Comparison of ENCODE assay signal across 10 cellular contexts in the genomic region with DNA sequence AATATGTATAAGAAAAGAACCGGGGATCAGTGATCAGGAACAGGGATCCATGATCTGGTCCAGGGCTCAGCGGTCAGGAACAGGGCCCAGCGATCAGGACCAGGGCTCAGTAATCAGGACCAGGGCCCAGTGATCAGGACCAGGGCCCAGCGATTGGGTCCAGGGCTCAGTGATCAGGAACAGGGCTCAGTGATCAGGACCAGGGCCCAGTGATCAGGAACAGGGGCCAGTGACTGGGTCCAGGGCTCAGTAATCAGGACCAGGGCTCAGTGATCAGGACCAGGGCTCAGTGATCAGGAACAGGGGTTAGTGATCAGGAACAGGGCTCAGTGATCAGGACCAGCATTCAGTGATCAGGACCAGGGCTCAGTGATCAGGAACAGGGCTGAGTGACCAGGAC. TPM values are rescaled to one million over a fixed set of nuclear protein-coding genes. Genes with fewer than 3 reads are reported as not detected.
DNase-seq lines count a peak whose midpoint lies in the region; ATAC-seq and TF ChIP-seq lines count a peak whose summit lies in the region.
"Had no signal": no experiment of that assay in that cellular context is flagged by ENCODE, and none has a peak within 500 bp of the region (broad histone marks: within the 10 kb centered on the region; RNA-seq: fewer than 3 reads in every experiment).

No MANE protein-coding gene starts in this region.

- peak in 1 of 2 donors; percentile 32 for ATAC-seq in activated naive CD4-positive, alpha-beta T cell treated with anti-CD3 and anti-CD28 coated beads, Interleukin-2, amount 50 U/mL, for 72 hours
- no peak for ATAC-seq in activated B cell treated with CpG ODN at 0.5 μM for 24 hours (ENCODE audit: low read depth)
- peak; percentile 63 to 90 for ATAC-seq in upper lobe of left lung (ENCODE audit: low FRiP score in 2 of 2)

- no peak for TF ChIP-seq POLR2A in upper lobe of left lung (IDR thresholded peaks at IDR 0.05)

- CTCF ChIA-PET in activated naive CD4-positive, alpha-beta T cell treated with anti-CD3 and anti-CD28 coated beads, Interleukin-2, amount 10 ng/mL, durations not matched to agents 7 days and 5 days (lab: Charles Lee) = no interaction called here
- CTCF ChIA-PET in activated B cell treated with CpG ODN at 0.5 μM for 24 hours (lab: Charles Lee) = no interaction called here

- peak overlapping the region; percentile 17 to 97 for H3K27ac Mint-ChIP-seq in activated naive CD4-positive, alpha-beta T cell treated with anti-CD3 and anti-CD28 coated beads, Interleukin-2, amount 50 U/mL, for 72 hours
- no peak overlapping the region for H3K27ac Mint-ChIP-seq in activated naive CD4-positive, alpha-beta T cell treated with anti-CD3 and anti-CD28 coated beads, Interleukin-2, amount 10 ng/mL, durations not matched to agents 7 days and 5 days
- H3K27ac Mint-ChIP-seq in activated B cell treated with CpG ODN at 0.5 μM for 24 hours = peak overlapping the region; percentile 99
- no peak overlapping the region for H3K27ac Mint-ChIP-seq in T-helper 2 cell treated with Interferon-gamma antibody and Interleukin-4, amounts not matched to agents 5 μg/mL and 100 μg/mL, for 36 hours
- H3K27ac Mint-ChIP-seq: mesothelial cell of epicardium had no signal

- no peaks in the 10 kb centered on the region for H3K36me3 ChIP-seq in upper lobe of left lung

- no peaks in the 10 kb centered on the region for H3K36me3 Mint-ChIP-seq in activated naive CD4-positive, alpha-beta T cell treated with anti-CD3 and anti-CD28 coated beads, Interleukin-2, amount 50 U/mL, for 72 hours
- H3K36me3 Mint-ChIP-seq in activated naive CD4-positive, alpha-beta T cell treated with anti-CD3 and anti-CD28 coated beads, Interleukin-2, amount 10 ng/mL, durations not matched to agents 7 days and 5 days = no peaks in the 10 kb centered on the region
- H3K36me3 Mint-ChIP-seq in activated B cell treated with CpG ODN at 0.5 μM for 24 hours (ENCODE audit: low read depth) = no peaks in the 10 kb centered on the region
- H3K36me3 Mint-ChIP-seq in T-helper 2 cell treated with Interferon-gamma antibody and Interleukin-4, amounts not matched to agents 5 μg/mL and 100 μg/mL, for 36 hours (ENCODE audit: low read depth) = no peaks in the 10 kb centered on the region

- H3K4me3 ChIP-seq in iPS-18c (ENCODE audit: insufficient read depth, low read depth, low read length) = peak overlapping the region; percentile 40; the same call in 1 of the 2 replicates
- no peak overlapping the region for H3K4me3 ChIP-seq in upper lobe of left lung

- H3K4me3 Mint-ChIP-seq in activated naive CD4-positive, alpha-beta T cell treated with anti-CD3 and anti-CD28 coated beads, Interleukin-2, amount 10 ng/mL, durations not matched to agents 7 days and 5 days = no peak overlapping the region
- H3K4me3 Mint-ChIP-seq in activated B cell treated with CpG ODN at 0.5 μM for 24 hours = peak overlapping the region; percentile 26
- no peak overlapping the region for H3K4me3 Mint-ChIP-seq in T-helper 2 cell treated with Interferon-gamma antibody and Interleukin-4, amounts not matched to agents 5 μg/mL and 100 μg/mL, for 36 hours
- H3K4me3 Mint-ChIP-seq: mesothelial cell of epicardium had no signal

- peak in 1 of 2 donors; percentile 42 for DNase-seq in activated naive CD4-positive, alpha-beta T cell treated with anti-CD3 and anti-CD28 coated beads, Interleukin-2, amount 50 U/mL, for 72 hours (ENCODE audit: low spot score in 2 of 2)
- no peak for DNase-seq in activated naive CD4-positive, alpha-beta T cell treated with anti-CD3 and anti-CD28 coated beads, Interleukin-2, amount 10 ng/mL, durations not matched to agents 7 days and 5 days
- DNase-seq in activated B cell treated with CpG ODN at 0.5 μM for 24 hours (peak; percentile 14), upper lobe of left lung (peak in 1 of 2 donors; percentile 15), SKM-1 (lab: John Stamatoyannopoulos, UW; ENCODE audit: unreplicated experiment) (no peak), NCI-H1930 (lab: John Stamatoyannopoulos, UW) (no peak)
- DNase-seq in T-helper 2 cell treated with Interferon-gamma antibody and Interleukin-4, amounts not matched to agents 5 μg/mL and 100 μg/mL, for 36 hours (ENCODE audit: low spot score) = no peak
- DNase-seq: NCI-H510A had no signal

- no peaks in the 10 kb centered on the region for H3K4me1 ChIP-seq in upper lobe of left lung

- H3K9me3 Mint-ChIP-seq in activated naive CD4-positive, alpha-beta T cell treated with anti-CD3 and anti-CD28 coated beads, Interleukin-2, amount 50 U/mL, for 72 hours = peaks cover 0 to 5% of the 10 kb centered on the region in 2 donors
- H3K9me3 Mint-ChIP-seq in activated naive CD4-positive, alpha-beta T cell treated with anti-CD3 and anti-CD28 coated beads, Interleukin-2, amount 10 ng/mL, durations not matched to agents 7 days and 5 days = no peaks in the 10 kb centered on the region
- no peaks in the 10 kb centered on the region for H3K9me3 Mint-ChIP-seq in activated B cell treated with CpG ODN at 0.5 μM for 24 hours
- H3K9me3 Mint-ChIP-seq in T-helper 2 cell treated with Interferon-gamma antibody and Interleukin-4, amounts not matched to agents 5 μg/mL and 100 μg/mL, for 36 hours = no peaks in the 10 kb centered on the region

- TF ChIP-seq EP300 in upper lobe of left lung (IDR thresholded peaks at IDR 0.05) = no peak

- peaks cover 4% of the 10 kb centered on the region for H3K27me3 Mint-ChIP-seq in activated naive CD4-positive, alpha-beta T cell treated with anti-CD3 and anti-CD28 coated beads, Interleukin-2, amount 10 ng/mL, durations not matched to agents 7 days and 5 days
- no peaks in the 10 kb centered on the region for H3K27me3 Mint-ChIP-seq in activated B cell treated with CpG ODN at 0.5 μM for 24 hours
- no peaks in the 10 kb centered on the region for H3K27me3 Mint-ChIP-seq in T-helper 2 cell treated with Interferon-gamma antibody and Interleukin-4, amounts not matched to agents 5 μg/mL and 100 μg/mL, for 36 hours (ENCODE audit: low read depth)

- intact Hi-C loops in activated B cell treated with CpG ODN at 0.5 μM for 24 hours (cut with micrococcal nuclease) = no loop called here

- TF ChIP-seq CTCF in activated B cell treated with CpG ODN at 0.5 μM for 24 hours (IDR thresholded peaks at IDR 0.05) = no peak
- TF ChIP-seq CTCF in upper lobe of left lung (IDR thresholded peaks at IDR 0.05) = no peak

- no peak overlapping the region for H3K27ac ChIP-seq in upper lobe of left lung

- POLR2A ChIA-PET in activated B cell treated with CpG ODN at 0.5 μM for 24 hours (lab: Charles Lee) = interaction anchor here (0.5 to 0.7 kb wide), 3 partner anchors 45 to 517 kb away, joined by 3 to 5 read pairs (median 3); partner anchors contain the start of gene GPR132

- H3K4me1 Mint-ChIP-seq in activated naive CD4-positive, alpha-beta T cell treated with anti-CD3 and anti-CD28 coated beads, Interleukin-2, amount 10 ng/mL, durations not matched to agents 7 days and 5 days = no peaks in the 10 kb centered on the region
- peaks cover 56% of the 10 kb centered on the region for H3K4me1 Mint-ChIP-seq in activated B cell treated with CpG ODN at 0.5 μM for 24 hours
- no peaks in the 10 kb centered on the region for H3K4me1 Mint-ChIP-seq in T-helper 2 cell treated with Interferon-gamma antibody and Interleukin-4, amounts not matched to agents 5 μg/mL and 100 μg/mL, for 36 hours (ENCODE audit: low read depth)
- H3K4me1 Mint-ChIP-seq: mesothelial cell of epicardium had no signal

- H3K27me3 ChIP-seq in upper lobe of left lung = no peaks in the 10 kb centered on the region

- H3K9me3 ChIP-seq in iPS-18c (ENCODE audit: control insufficient read depth, insufficient read depth, low read length) (peaks cover 11% of the 10 kb centered on the region), upper lobe of left lung (no peaks in the 10 kb centered on the region)

- WGBS in upper lobe of left lung, 2 donors = 69 to 74% methylated on average over 4 of the region's 4 CpGs

RNA-seq across cellular contexts. Expression of gene TMEM121, which starts 56.3 kb away (rescaled TPM):
- total RNA-seq in activated naive CD4-positive, alpha-beta T cell treated with anti-CD3 and anti-CD28 coated beads, Interleukin-2, amount 50 U/mL, for 72 hours = 10 to 100 TPM in 1 of 2 donors, 1 to 10 TPM in 1; 2.2 to 10.2 TPM
- 0.95 and 1.6 TPM in 2 replicates for total RNA-seq in activated B cell treated with CpG ODN at 0.5 μM for 24 hours
- total RNA-seq in upper lobe of left lung = 1 to 10 TPM in 4 of 6 donors, under 1 TPM in 1, not detected in 1; 0.69 to 4.6 (median 3.8) TPM

Comparison
In these comparisons a context has a peak if more than half of its experiments do, and no peak if none do; other contexts are left out.
1. H3K27ac Mint-ChIP-seq: peak in activated naive CD4-positive, alpha-beta T cell treated with anti-CD3 and anti-CD28 coated beads, Interleukin-2, amount 50 U/mL, for 72 hours (2 of 2) and activated B cell treated with CpG ODN at 0.5 μM for 24 hours (single experiment); none in activated naive CD4-positive, alpha-beta T cell treated with anti-CD3 and anti-CD28 coated beads, Interleukin-2, amount 10 ng/mL, durations not matched to agents 7 days and 5 days (single experiment) and T-helper 2 cell treated with Interferon-gamma antibody and Interleukin-4, amounts not matched to agents 5 μg/mL and 100 μg/mL, for 36 hours (single experiment).